33 cellular contexts compared by ENCODE assay signal in genomic region chr22:22387386-22387736, GRCh38.
"Had no signal": no experiment of that assay in that cellular context is flagged by ENCODE, and none has a peak within 500 bp of the region (broad histone marks: within the 10 kb centered on the region; RNA-seq: fewer than 3 reads in every experiment).

No MANE protein-coding gene starts in this region.

- H3K4me1 ChIP-seq: esophagus muscularis mucosa, foreskin keratinocyte, gastrocnemius medialis, heart left ventricle had no signal

- H3K9me3 ChIP-seq: gastrocnemius medialis had no signal

- H3K27ac ChIP-seq: brain microvascular endothelial cell, coronary artery, dorsolateral prefrontal cortex, esophagus muscularis mucosa, foreskin keratinocyte, gastrocnemius medialis, heart left ventricle, VCaP had no signal

- H3K36me3 Mint-ChIP-seq: WTC11 had no signal

- H3K4me1 Mint-ChIP-seq: activated CD4-positive, alpha-beta memory T cell treated with anti-CD3 and anti-CD28 coated beads, Interleukin-2, amount 10 ng/mL, durations not matched to agents 7 days and 5 days; activated CD4-positive, alpha-beta T cell treated with anti-CD3 and anti-CD28 coated beads, Interleukin-2, amount 10 ng/mL, durations not matched to agents 7 days and 5 days; activated T-helper 17 cell treated with anti-CD3 and anti-CD28 coated beads, Interleukin-2, amount 50 U/mL, for 72 hours; central memory CD8-positive, alpha-beta T cell; WTC11 had no signal

- FAIRE-seq: astrocyte, bronchial epithelial cell had no signal

- H3K36me3 ChIP-seq: brain microvascular endothelial cell, esophagus muscularis mucosa, gastrocnemius medialis, heart left ventricle had no signal

- H3K27ac Mint-ChIP-seq: activated CD4-positive, alpha-beta memory T cell treated with anti-CD3 and anti-CD28 coated beads, Interleukin-2, amount 10 ng/mL, durations not matched to agents 7 days and 5 days; activated CD4-positive, alpha-beta T cell treated with anti-CD3 and anti-CD28 coated beads, Interleukin-2, amount 10 ng/mL, durations not matched to agents 7 days and 5 days; activated naive CD8-positive, alpha-beta T cell; activated T-cell treated with anti-CD3 and anti-CD28 coated beads, Interleukin-2, amount 50 U/mL, for 24 hours; activated T-helper 17 cell treated with anti-CD3 and anti-CD28 coated beads, Interleukin-2, amount 50 U/mL, for 72 hours; dendritic cell treated with granulocyte-macrophage colony-stimulating factor and Interleukin-4, amounts not matched to agents 40 ng/mL and 50 ng/mL, for 4 days; WTC11 had no signal

- H3K4me3 Mint-ChIP-seq: activated CD4-positive, alpha-beta memory T cell treated with anti-CD3 and anti-CD28 coated beads, Interleukin-2, amount 10 ng/mL, durations not matched to agents 7 days and 5 days; activated CD4-positive, alpha-beta T cell treated with anti-CD3 and anti-CD28 coated beads, Interleukin-2, amount 10 ng/mL, durations not matched to agents 7 days and 5 days; activated naive CD8-positive, alpha-beta T cell; activated T-cell treated with anti-CD3 and anti-CD28 coated beads, Interleukin-2, amount 50 U/mL, for 24 hours; activated T-helper 17 cell treated with anti-CD3 and anti-CD28 coated beads, Interleukin-2, amount 50 U/mL, for 72 hours; central memory CD8-positive, alpha-beta T cell; dendritic cell treated with granulocyte-macrophage colony-stimulating factor and Interleukin-4, amounts not matched to agents 40 ng/mL and 50 ng/mL, for 4 days; WTC11 had no signal

- ATAC-seq: activated T-helper 17 cell treated with anti-CD3 and anti-CD28 coated beads, Interleukin-2, amount 50 U/mL, for 72 hours; foreskin keratinocyte; gastrocnemius medialis; heart left ventricle; WTC11 had no signal

- DNase-seq: activated CD4-positive, alpha-beta memory T cell treated with anti-CD3 and anti-CD28 coated beads, Interleukin-2, amount 10 ng/mL, durations not matched to agents 7 days and 5 days; activated CD4-positive, alpha-beta T cell treated with anti-CD3 and anti-CD28 coated beads for 1 hour; activated CD4-positive, alpha-beta T cell treated with anti-CD3 and anti-CD28 coated beads for 4 hours; activated CD4-positive, alpha-beta T cell treated with anti-CD3 and anti-CD28 coated beads, Interleukin-2, amount 10 ng/mL, durations not matched to agents 7 days and 5 days; activated CD4-positive, alpha-beta T cell treated with anti-CD3 and anti-CD28 coated beads, Interleukin-2, amount 50 U/mL, for 4 hours; activated CD8-positive, alpha-beta memory T cell treated with anti-CD3 and anti-CD28 coated beads, Interleukin-2, amount 50 U/mL, for 48 hours; activated effector memory CD4-positive, alpha-beta T cell treated with Interleukin-2 at 50 U/mL for 16 hours; activated gamma-delta T cell treated with Interleukin-2 at 50 U/mL for 16 hours; activated naive CD4-positive, alpha-beta T cell treated with anti-CD3 and anti-CD28 coated beads, Interleukin-2, amount 50 U/mL, for 16 hours; activated naive CD4-positive, alpha-beta T cell treated with Interleukin-2 at 50 U/mL for 16 hours; activated T-cell treated with anti-CD3 and anti-CD28 coated beads for 4 hours; activated T-cell treated with anti-CD3 and anti-CD28 coated beads, Interleukin-2, amount 50 U/mL, for 24 hours; amniotic stem cell; anterior cingulate cortex; brain microvascular endothelial cell; dorsolateral prefrontal cortex; effector memory CD4-positive, alpha-beta T cell; erythroblast; foreskin keratinocyte; gastrocnemius medialis; glutamatergic neuron; heart left ventricle; T-helper 2 cell had no signal

- H3K4me3 ChIP-seq: coronary artery, dorsolateral prefrontal cortex, esophagus muscularis mucosa, gastrocnemius medialis, heart left ventricle had no signal

- H3K9me3 Mint-ChIP-seq: activated CD4-positive, alpha-beta memory T cell treated with anti-CD3 and anti-CD28 coated beads, Interleukin-2, amount 10 ng/mL, durations not matched to agents 7 days and 5 days; activated CD4-positive, alpha-beta T cell treated with anti-CD3 and anti-CD28 coated beads, Interleukin-2, amount 10 ng/mL, durations not matched to agents 7 days and 5 days; activated T-cell treated with anti-CD3 and anti-CD28 coated beads, Interleukin-2, amount 50 U/mL, for 24 hours; activated T-helper 17 cell treated with anti-CD3 and anti-CD28 coated beads, Interleukin-2, amount 50 U/mL, for 72 hours; central memory CD8-positive, alpha-beta T cell; dendritic cell treated with granulocyte-macrophage colony-stimulating factor and Interleukin-4, amounts not matched to agents 40 ng/mL and 50 ng/mL, for 4 days had no signal
